Comparison of ENCODE assay signal across 31 cellular contexts in genomic region chr6:674956-675355, GRCh38. TPM values are rescaled to one million over a fixed set of nuclear protein-coding genes. Genes with fewer than 3 reads are reported as not detected.
A peak's percentile ranks its signal among the peaks of the same experiment; 100 is the strongest.
DNase-seq lines count a peak whose midpoint lies in the region; ATAC-seq and TF ChIP-seq lines count a peak whose summit lies in the region.
"Had no signal": no experiment of that assay in that cellular context is flagged by ENCODE, and none has a peak within 500 bp of the region (broad histone marks: within the 10 kb centered on the region; RNA-seq: fewer than 3 reads in every experiment).

No MANE protein-coding gene starts in this region.

- DNase-seq in activated CD4-positive, alpha-beta T cell treated with anti-CD3 and anti-CD28 coated beads for 36 hours = peak; percentile 24
- no peak for DNase-seq in activated CD4-positive, alpha-beta T cell treated with anti-CD3 and anti-CD28 coated beads, Interleukin-2, amount 50 U/mL, for 4 hours
- peak; percentile 63 for DNase-seq in GM23338 (ENCODE audit: low spot score)
- DNase-seq in activated naive CD8-positive, alpha-beta T cell treated with anti-CD3 and anti-CD28 coated beads, Interleukin-2, amount 50 U/mL, for 24 hours = no peak
- no peak for DNase-seq in osteocyte (ENCODE audit: extremely low spot score, unreplicated experiment)
- no peak for DNase-seq in left ventricle myocardium inferior
- DNase-seq in progenitor cell of endocrine pancreas (ENCODE audit: low spot score, unreplicated experiment) = no peak
- DNase-seq: activated CD8-positive, alpha-beta memory T cell treated with anti-CD3 and anti-CD28 coated beads for 24 hours; activated naive CD8-positive, alpha-beta T cell treated with anti-CD3 and anti-CD28 coated beads, Interleukin-2, amount 10 ng/mL, durations not matched to agents 7 days and 5 days; EL; HFFc6; hippocampal formation; KG1; left ventricle myocardium superior; MG63; naive B cell; NCI-H1417 treated with DMSO at 0.1 percent for 48 hours; NCI-H2081; NCI-H226; NCI-H69; occipital lobe; retina; SHP77; small intestine; stimulated activated CD4-positive, alpha-beta T cell treated with anti-CD3 and anti-CD28 coated beads, Interleukin-1b, Interleukin-23, amount 100 ng/mL, for 48 hours; substantia nigra; upper lobe of right lung had no signal

- no peaks in the 10 kb centered on the region for H3F3A ChIP-seq in GM23338 (replicated peaks; ENCODE audit: low read depth)

- peaks cover 26% of the 10 kb centered on the region for H3K36me3 Mint-ChIP-seq in activated CD4-positive, alpha-beta T cell treated with anti-CD3 and anti-CD28 coated beads for 36 hours (ENCODE audit: low read depth)
- H3K36me3 Mint-ChIP-seq in GM23338 (ENCODE audit: low read depth) = peaks cover 35% of the 10 kb centered on the region
- H3K36me3 Mint-ChIP-seq in activated naive CD8-positive, alpha-beta T cell treated with anti-CD3 and anti-CD28 coated beads, Interleukin-2, amount 50 U/mL, for 24 hours (ENCODE audit: low read depth) = peaks cover 12% of the 10 kb centered on the region
- H3K36me3 Mint-ChIP-seq in osteocyte (ENCODE audit: unreplicated experiment) = peaks cover 5% of the 10 kb centered on the region
- peaks cover 11% of the 10 kb centered on the region for H3K36me3 Mint-ChIP-seq in progenitor cell of endocrine pancreas (ENCODE audit: insufficient read depth)

- H3K4me1 Mint-ChIP-seq in activated CD4-positive, alpha-beta T cell treated with anti-CD3 and anti-CD28 coated beads for 36 hours = peaks cover 20% of the 10 kb centered on the region
- H3K4me1 Mint-ChIP-seq in GM23338 (peaks cover 31% of the 10 kb centered on the region), osteocyte (ENCODE audit: unreplicated experiment) (peaks cover 28% of the 10 kb centered on the region), progenitor cell of endocrine pancreas (ENCODE audit: low read depth) (no peaks in the 10 kb centered on the region)
- peaks cover 15% of the 10 kb centered on the region for H3K4me1 Mint-ChIP-seq in activated naive CD8-positive, alpha-beta T cell treated with anti-CD3 and anti-CD28 coated beads, Interleukin-2, amount 50 U/mL, for 24 hours

- peaks cover 7% of the 10 kb centered on the region for H3K9me3 ChIP-seq in left ventricle myocardium inferior (replicated peaks)
- H3K9me3 ChIP-seq: gastroesophageal sphincter, MG63, upper lobe of right lung had no signal

- 0 out of 2 replicates have a peak, but pooled peaks cover 6% of the 10 kb centered on the region for H3K9me2 ChIP-seq in GM23338 (ENCODE audit: insufficient read depth)

- no peak overlapping the region for H3K4me3 Mint-ChIP-seq in activated CD4-positive, alpha-beta T cell treated with anti-CD3 and anti-CD28 coated beads for 36 hours
- no peak overlapping the region; the same call in 2 of the 3 replicates for H3K4me3 Mint-ChIP-seq in GM23338
- H3K4me3 Mint-ChIP-seq in activated naive CD8-positive, alpha-beta T cell treated with anti-CD3 and anti-CD28 coated beads, Interleukin-2, amount 50 U/mL, for 24 hours = no peak overlapping the region
- H3K4me3 Mint-ChIP-seq in osteocyte (ENCODE audit: unreplicated experiment) = no peak overlapping the region
- H3K4me3 Mint-ChIP-seq in progenitor cell of endocrine pancreas (ENCODE audit: low read depth) = no peak overlapping the region
- H3K4me3 Mint-ChIP-seq: activated naive CD8-positive, alpha-beta T cell treated with anti-CD3 and anti-CD28 coated beads, Interleukin-2, amount 10 ng/mL, durations not matched to agents 7 days and 5 days; central memory CD8-positive, alpha-beta T cell; HFFc6; mesothelial cell of epicardium; naive B cell had no signal

- H3K4me1 ChIP-seq in GM23338 (ENCODE audit: insufficient read depth) = peaks cover 43% of the 10 kb centered on the region
- H3K4me1 ChIP-seq in left ventricle myocardium inferior = peaks cover 15% of the 10 kb centered on the region

- peaks cover 84% of the 10 kb centered on the region for H3K79me2 ChIP-seq in GM23338 (replicated peaks; ENCODE audit: insufficient read depth)

- peaks cover 11% of the 10 kb centered on the region for H3K9me3 Mint-ChIP-seq in activated CD4-positive, alpha-beta T cell treated with anti-CD3 and anti-CD28 coated beads for 36 hours (ENCODE audit: low read depth)
- H3K9me3 Mint-ChIP-seq in GM23338 (peaks cover 17% of the 10 kb centered on the region), osteocyte (ENCODE audit: unreplicated experiment) (peaks cover 7% of the 10 kb centered on the region), progenitor cell of endocrine pancreas (ENCODE audit: low read depth) (peaks cover 9% of the 10 kb centered on the region)
- H3K9me3 Mint-ChIP-seq in activated naive CD8-positive, alpha-beta T cell treated with anti-CD3 and anti-CD28 coated beads, Interleukin-2, amount 50 U/mL, for 24 hours = peaks cover 9% of the 10 kb centered on the region
- H3K9me3 Mint-ChIP-seq: central memory CD8-positive, alpha-beta T cell; HFFc6 had no signal

- H3K4me3 ChIP-seq in GM23338 (no peak overlapping the region), left ventricle myocardium inferior (no peak overlapping the region)
- H3K4me3 ChIP-seq: gastroesophageal sphincter, MG63, upper lobe of right lung had no signal

- POLR2A ChIA-PET in activated CD4-positive, alpha-beta T cell treated with anti-CD3 and anti-CD28 coated beads for 36 hours (lab: Charles Lee) = no interaction called here

- ATAC-seq in activated CD4-positive, alpha-beta T cell treated with anti-CD3 and anti-CD28 coated beads for 36 hours = peak; percentile 86
- ATAC-seq in GM23338 (peak; percentile 92), GM21423 (IDR thresholded peaks at IDR 0.05; ENCODE audit: unreplicated experiment) (no peak)
- no peak for ATAC-seq in activated naive CD8-positive, alpha-beta T cell treated with anti-CD3 and anti-CD28 coated beads, Interleukin-2, amount 50 U/mL, for 24 hours
- ATAC-seq: gastroesophageal sphincter, left ventricle myocardium superior, upper lobe of right lung had no signal

- no peaks in the 10 kb centered on the region for H4K20me1 ChIP-seq in GM23338 (replicated peaks; ENCODE audit: insufficient read depth)

- peak overlapping the region; percentile 72; the same call in 1 of the 2 replicates for H3K27ac ChIP-seq in GM23338 (ENCODE audit: low read depth)
- no peak overlapping the region for H3K27ac ChIP-seq in left ventricle myocardium inferior (replicated peaks)
- H3K27ac ChIP-seq: gastroesophageal sphincter, upper lobe of right lung had no signal

- CTCF ChIA-PET in activated CD4-positive, alpha-beta T cell treated with anti-CD3 and anti-CD28 coated beads for 36 hours (lab: Charles Lee) = no interaction called here

- no peak overlapping the region for H2AFZ ChIP-seq in GM23338

- H3K27me3 ChIP-seq in GM23338 (ENCODE audit: insufficient read depth) (no peaks in the 10 kb centered on the region), left ventricle myocardium inferior (ENCODE audit: low read depth) (no peaks in the 10 kb centered on the region)
- H3K27me3 ChIP-seq: gastroesophageal sphincter, MG63, upper lobe of right lung had no signal

- peak overlapping the region; percentile 44 for H3K27ac Mint-ChIP-seq in activated CD4-positive, alpha-beta T cell treated with anti-CD3 and anti-CD28 coated beads for 36 hours
- peak overlapping the region; percentile 91 for H3K27ac Mint-ChIP-seq in GM23338
- H3K27ac Mint-ChIP-seq in activated naive CD8-positive, alpha-beta T cell treated with anti-CD3 and anti-CD28 coated beads, Interleukin-2, amount 50 U/mL, for 24 hours = peak overlapping the region; percentile 3
- H3K27ac Mint-ChIP-seq in osteocyte (ENCODE audit: unreplicated experiment) = peak overlapping the region; percentile 16
- H3K27ac Mint-ChIP-seq in progenitor cell of endocrine pancreas = no peak overlapping the region
- H3K27ac Mint-ChIP-seq: activated naive CD8-positive, alpha-beta T cell treated with anti-CD3 and anti-CD28 coated beads, Interleukin-2, amount 10 ng/mL, durations not matched to agents 7 days and 5 days; HFFc6; mesothelial cell of epicardium had no signal

- H3K36me3 ChIP-seq in GM23338 (ENCODE audit: insufficient read depth) (no peaks in the 10 kb centered on the region), left ventricle myocardium inferior (no peaks in the 10 kb centered on the region)
- H3K36me3 ChIP-seq: gastroesophageal sphincter, MG63, upper lobe of right lung had no signal

- H3K4me2 ChIP-seq in GM23338 = peak overlapping the region; percentile 15; the same call in 1 of the 2 replicates

- H3K27me3 Mint-ChIP-seq in activated CD4-positive, alpha-beta T cell treated with anti-CD3 and anti-CD28 coated beads for 36 hours = no peaks in the 10 kb centered on the region
- H3K27me3 Mint-ChIP-seq in GM23338 (ENCODE audit: insufficient read depth, low read depth, poor library complexity) (peaks cover 9% of the 10 kb centered on the region), osteocyte (ENCODE audit: unreplicated experiment) (no peaks in the 10 kb centered on the region), progenitor cell of endocrine pancreas (no peaks in the 10 kb centered on the region)
- H3K27me3 Mint-ChIP-seq in activated naive CD8-positive, alpha-beta T cell treated with anti-CD3 and anti-CD28 coated beads, Interleukin-2, amount 50 U/mL, for 24 hours = no peaks in the 10 kb centered on the region
- H3K27me3 Mint-ChIP-seq: activated naive CD8-positive, alpha-beta T cell treated with anti-CD3 and anti-CD28 coated beads, Interleukin-2, amount 10 ng/mL, durations not matched to agents 7 days and 5 days; central memory CD8-positive, alpha-beta T cell; naive B cell had no signal

- intact Hi-C loops in activated CD4-positive, alpha-beta T cell treated with anti-CD3 and anti-CD28 coated beads for 36 hours (cut with DNase I, micrococcal nuclease) = no loop called here
- intact Hi-C loops in left ventricle myocardium inferior (cut with micrococcal nuclease) = no loop called here

- TF ChIP-seq CTCF in GM23338 (conservative IDR thresholded peaks at IDR 0.05; ENCODE audit: low read depth in 2 of 2) = no peak
- TF ChIP-seq CTCF in osteocyte (IDR thresholded peaks at IDR 0.05) = no peak
- TF ChIP-seq CTCF in left ventricle myocardium inferior (IDR thresholded peaks at IDR 0.05; ENCODE audit: borderline replicate concordance) = no peak
- TF ChIP-seq CTCF in progenitor cell of endocrine pancreas (IDR thresholded peaks at IDR 0.05; ENCODE audit: unreplicated experiment) = no peak

TF ChIP-seq in GM23338, 12 proteins besides CTCF, POLR2A, EP300 and RAD21 (continues in another document):
- no peak for TF ChIP-seq EZH2phosphoT487 (IDR thresholded peaks at IDR 0.05; ENCODE audit: unreplicated experiment)

RNA-seq across cellular contexts. Expression of gene EXOC2, which starts 18.0 kb away (rescaled TPM):
- total RNA-seq in activated CD4-positive, alpha-beta T cell treated with anti-CD3 and anti-CD28 coated beads for 36 hours = 10 to 100 TPM; 31.9 to 38.9 TPM
- 90.1 and 93.6 TPM in 2 replicates for total RNA-seq in GM23338 (2014; rRNA removed; shearing (Covaris generic))
- polyA plus RNA-seq in GM23338 (2016; fragmentation: Nextera tagmentation; extraction: Ambion mirVana) = 28.7 and 29.8 TPM in 2 replicates
- total RNA-seq in osteocyte = 29.9 and 30.1 TPM in 2 replicates
- 15.6 TPM for total RNA-seq in left ventricle myocardium inferior
- total RNA-seq in progenitor cell of endocrine pancreas = 24.4 and 24.8 TPM in 2 replicates

RNA-seq across cellular contexts. Expression of gene HUS1B, which starts 18.1 kb away (rescaled TPM):
- total RNA-seq in activated CD4-positive, alpha-beta T cell treated with anti-CD3 and anti-CD28 coated beads for 36 hours = under 1 TPM; 0.42 to 0.87 TPM
- 3.9 and 7.0 TPM in 2 replicates for total RNA-seq in GM23338 (2014; rRNA removed; shearing (Covaris generic))
- polyA plus RNA-seq in GM23338 (2016; fragmentation: Nextera tagmentation; extraction: Ambion mirVana) = 0.94 and 1.3 TPM in 2 replicates
- total RNA-seq in osteocyte (1.3 and 1.8 TPM in 2 replicates), left ventricle myocardium inferior (not detected), progenitor cell of endocrine pancreas (0.67 and 1.3 TPM in 2 replicates)
- total RNA-seq: left ventricle myocardium superior had no signal

Comparison
In these comparisons a context has a peak if more than half of its experiments do, and no peak if none do; other contexts are left out.
1. DNase-seq: peak in activated CD4-positive, alpha-beta T cell treated with anti-CD3 and anti-CD28 coated beads for 36 hours (single experiment) and GM23338 (single experiment); none in activated CD4-positive, alpha-beta T cell treated with anti-CD3 and anti-CD28 coated beads, Interleukin-2, amount 50 U/mL, for 4 hours (0 of 2), activated naive CD8-positive, alpha-beta T cell treated with anti-CD3 and anti-CD28 coated beads, Interleukin-2, amount 50 U/mL, for 24 hours (single experiment), osteocyte (single experiment), left ventricle myocardium inferior (single experiment) and progenitor cell of endocrine pancreas (single experiment).
2. ATAC-seq: peak in activated CD4-positive, alpha-beta T cell treated with anti-CD3 and anti-CD28 coated beads for 36 hours (single experiment) and GM23338 (single experiment); none in activated naive CD8-positive, alpha-beta T cell treated with anti-CD3 and anti-CD28 coated beads, Interleukin-2, amount 50 U/mL, for 24 hours (single experiment) and GM21423 (single experiment).